Comparison of ENCODE assay signal across 35 cellular contexts in the genomic region with DNA sequence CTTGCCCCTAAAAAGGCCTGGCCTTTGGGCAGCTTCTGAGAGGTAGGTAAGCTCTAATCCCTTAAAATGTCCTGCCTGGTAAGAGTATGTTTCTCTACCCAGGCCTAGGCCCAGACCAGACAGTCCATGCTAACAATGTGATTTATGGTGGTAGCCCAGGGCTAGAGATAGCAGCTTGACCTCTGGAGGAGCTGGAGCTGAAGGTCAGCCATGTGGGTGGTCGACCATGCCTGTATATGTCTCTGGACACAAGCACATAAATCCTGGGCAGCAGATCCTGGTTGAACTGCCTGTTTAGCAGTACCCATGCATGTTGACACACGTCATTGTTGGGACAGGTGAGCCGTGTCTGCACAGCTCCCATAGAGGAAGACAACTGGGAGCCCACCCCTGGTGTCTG.
"Had no signal": no experiment of that assay in that cellular context is flagged by ENCODE, and none has a peak within 500 bp of the region (broad histone marks: within the 10 kb centered on the region; RNA-seq: fewer than 3 reads in every experiment).

No MANE protein-coding gene starts in this region.

- H3K27me3 ChIP-seq: ascending aorta, Peyer's patch had no signal

- H3K36me3 ChIP-seq: ascending aorta, Peyer's patch, SJSA1 had no signal

- H3K27me3 Mint-ChIP-seq: activated B cell treated with CpG ODN at 0.5 μM for 24 hours; activated CD4-positive, alpha-beta memory T cell treated with anti-CD3 and anti-CD28 coated beads for 36 hours; activated T-helper 17 cell treated with anti-CD3 and anti-CD28 coated beads, Interleukin-2, amount 50 U/mL, for 72 hours had no signal

- DNase-seq: activated B cell treated with CpG ODN at 0.5 μM for 24 hours; activated CD4-positive, alpha-beta memory T cell treated with anti-CD3 and anti-CD28 coated beads for 36 hours; activated CD4-positive, alpha-beta T cell treated with anti-CD3 and anti-CD28 coated beads for 4 hours; activated CD4-positive, alpha-beta T cell treated with anti-CD3 and anti-CD28 coated beads, Interleukin-2, amount 50 U/mL, for 1 hour; activated CD4-positive, CD25-positive, alpha-beta regulatory T cell treated with anti-CD3 and anti-CD28 coated beads, Interleukin-2, amount 50 U/mL, for 72 hours; activated effector memory CD4-positive, alpha-beta T cell treated with anti-CD3 and anti-CD28 coated beads, Interleukin-2, amount 50 U/mL, for 16 hours; activated naive CD4-positive, alpha-beta T cell treated with Interleukin-2 at 50 U/mL for 16 hours; activated naive CD8-positive, alpha-beta T cell treated with anti-CD3 and anti-CD28 coated beads, Interleukin-2, amount 10 ng/mL, durations not matched to agents 7 days and 5 days; activated T-cell treated with anti-CD3 and anti-CD28 coated beads, Interleukin-2, amount 50 U/mL, for 1 hour; activated T-cell treated with anti-CD3 and anti-CD28 coated beads, Interleukin-2, amount 50 U/mL, for 72 hours; amygdala; cerebellar nuclear complex; KG1; NCI-H1092 treated with DMSO at 0.1 percent for 48 hours; NCI-H1417; NCI-H187 treated with DMSO at 0.1 percent for 48 hours; NCI-H226; NCI-H446 treated with DMSO at 0.1 percent for 48 hours; NCI-H524; NCI-H69; NCI-H82; NK-92 treated with Interleukin-12 subunit alpha and Interleukin-12 subunit beta, amount 100 ng/mL, for 24 hours; PC-3; Peyer's patch; RPMI8226; SHP77 treated with DMSO at 0.1 percent for 48 hours; SW 1271; T-helper 1 cell; T-helper 2 cell; T-helper 9 cell had no signal

- H3K4me3 Mint-ChIP-seq: activated B cell treated with CpG ODN at 0.5 μM for 24 hours; activated CD4-positive, alpha-beta memory T cell treated with anti-CD3 and anti-CD28 coated beads for 36 hours; activated naive CD4-positive, alpha-beta T cell treated with anti-CD3 and anti-CD28 coated beads, Interleukin-2, amount 50 U/mL, for 24 hours; activated T-cell treated with anti-CD3 and anti-CD28 coated beads, Interleukin-2, amount 50 U/mL, for 72 hours; activated T-helper 17 cell treated with anti-CD3 and anti-CD28 coated beads, Interleukin-2, amount 50 U/mL, for 72 hours had no signal

- H3K4me1 ChIP-seq: ascending aorta, Peyer's patch, SJSA1 had no signal

- H3K9me3 Mint-ChIP-seq: activated B cell treated with CpG ODN at 0.5 μM for 24 hours; activated CD4-positive, alpha-beta memory T cell treated with anti-CD3 and anti-CD28 coated beads for 36 hours; activated naive CD8-positive, alpha-beta T cell treated with anti-CD3 and anti-CD28 coated beads, Interleukin-2, amount 10 ng/mL, durations not matched to agents 7 days and 5 days; activated T-cell treated with anti-CD3 and anti-CD28 coated beads, Interleukin-2, amount 50 U/mL, for 72 hours; activated T-helper 17 cell treated with anti-CD3 and anti-CD28 coated beads, Interleukin-2, amount 50 U/mL, for 72 hours had no signal

- H3K27ac Mint-ChIP-seq: activated B cell treated with CpG ODN at 0.5 μM for 24 hours; activated CD4-positive, alpha-beta memory T cell treated with anti-CD3 and anti-CD28 coated beads for 36 hours; activated naive CD4-positive, alpha-beta T cell treated with anti-CD3 and anti-CD28 coated beads, Interleukin-2, amount 50 U/mL, for 24 hours; activated naive CD8-positive, alpha-beta T cell treated with anti-CD3 and anti-CD28 coated beads, Interleukin-2, amount 10 ng/mL, durations not matched to agents 7 days and 5 days; activated T-helper 17 cell treated with anti-CD3 and anti-CD28 coated beads, Interleukin-2, amount 50 U/mL, for 72 hours had no signal

- H3K4me3 ChIP-seq: ascending aorta, Peyer's patch, SJSA1 had no signal

- H3K36me3 Mint-ChIP-seq: activated CD4-positive, alpha-beta memory T cell treated with anti-CD3 and anti-CD28 coated beads for 36 hours; activated naive CD4-positive, alpha-beta T cell treated with anti-CD3 and anti-CD28 coated beads, Interleukin-2, amount 50 U/mL, for 24 hours; activated naive CD8-positive, alpha-beta T cell treated with anti-CD3 and anti-CD28 coated beads, Interleukin-2, amount 10 ng/mL, durations not matched to agents 7 days and 5 days had no signal

- ATAC-seq: activated T-cell treated with anti-CD3 and anti-CD28 coated beads, Interleukin-2, amount 50 U/mL, for 72 hours; activated T-helper 17 cell treated with anti-CD3 and anti-CD28 coated beads, Interleukin-2, amount 50 U/mL, for 72 hours; PC-3 had no signal

- H3K27ac ChIP-seq: ascending aorta, Peyer's patch, SJSA1, VCaP had no signal

- H3K4me1 Mint-ChIP-seq: activated B cell treated with CpG ODN at 0.5 μM for 24 hours; activated T-helper 17 cell treated with anti-CD3 and anti-CD28 coated beads, Interleukin-2, amount 50 U/mL, for 72 hours had no signal

- H3K9me3 ChIP-seq: Peyer's patch, SJSA1 had no signal
